ENCODE assay signal across 31 cellular contexts in the genomic region with DNA sequence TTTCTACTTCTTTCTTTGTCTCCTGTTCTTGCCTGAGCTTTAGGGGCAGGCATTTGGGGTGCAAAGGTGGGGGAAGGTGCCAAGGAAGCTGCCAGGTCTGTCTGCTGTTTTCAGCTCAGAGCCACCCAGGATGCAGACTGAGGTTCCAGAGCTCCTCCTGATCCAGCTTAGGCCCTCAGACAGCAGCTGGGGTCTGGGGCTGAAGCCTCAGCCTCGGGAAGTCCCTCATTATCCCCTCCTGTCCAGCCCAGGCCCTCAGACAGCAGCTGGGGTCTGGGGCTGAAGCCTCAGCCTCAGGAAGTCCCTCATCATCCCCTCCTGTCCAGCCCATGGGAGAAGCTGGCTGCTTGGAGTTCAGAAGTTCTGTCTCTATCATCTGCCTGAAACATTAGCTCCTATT.
"Had no signal": no experiment of that assay in that cellular context is flagged by ENCODE, and none has a peak within 500 bp of the region (broad histone marks: within the 10 kb centered on the region; RNA-seq: fewer than 3 reads in every experiment).

No MANE protein-coding gene starts in this region.

- H3K27ac Mint-ChIP-seq: activated CD4-positive, alpha-beta memory T cell treated with anti-CD3 and anti-CD28 coated beads for 36 hours; activated CD4-positive, alpha-beta T cell treated with anti-CD3 and anti-CD28 coated beads for 36 hours; activated CD4-positive, alpha-beta T cell treated with anti-CD3 and anti-CD28 coated beads, Interleukin-2, amount 10 ng/mL, durations not matched to agents 24 days and 14 days; activated CD8-positive, alpha-beta memory T cell treated with anti-CD3 and anti-CD28 coated beads, Interleukin-2, amount 10 ng/mL, durations not matched to agents 7 days and 5 days; activated CD8-positive, alpha-beta T cell treated with anti-CD3 and anti-CD28 coated beads, Interleukin-2, amount 10 ng/mL, durations not matched to agents 7 days and 5 days; activated naive CD4-positive, alpha-beta T cell treated with anti-CD3 and anti-CD28 coated beads for 36 hours; activated naive CD4-positive, alpha-beta T cell treated with anti-CD3 and anti-CD28 coated beads, Interleukin-2, amount 50 U/mL, for 24 hours; activated naive CD8-positive, alpha-beta T cell treated with anti-CD3 and anti-CD28 coated beads for 36 hours; activated naive CD8-positive, alpha-beta T cell treated with anti-CD3 and anti-CD28 coated beads, Interleukin-2, amount 50 U/mL, for 24 hours; activated T-helper 1 cell treated with anti-CD3 and anti-CD28 coated beads, Interleukin-12 subunit alpha, Interleukin-12 subunit beta, Interleukin-2, Interleukin-4 antibody, amounts not matched to agents 30 ng/mL and 10 ng/mL and 1 ng/mL, durations not matched to agents 14 hours and 24 hours and 36 hours; activated T-helper 2 cell treated with anti-CD3 and anti-CD28 coated beads, Interferon-gamma antibody, Interleukin-2, Interleukin-4, amounts not matched to agents 10 μg/mL and 5 μg/mL and 100 μg/mL, durations not matched to agents 14 hours and 24 hours and 36 hours; T-helper 17 cell; T-helper 2 cell treated with Interferon-gamma antibody and Interleukin-4, amounts not matched to agents 5 μg/mL and 100 μg/mL, for 36 hours had no signal

- H3K4me1 Mint-ChIP-seq: activated CD4-positive, alpha-beta T cell treated with anti-CD3 and anti-CD28 coated beads for 36 hours; activated CD4-positive, alpha-beta T cell treated with anti-CD3 and anti-CD28 coated beads, Interleukin-2, amount 10 ng/mL, durations not matched to agents 24 days and 14 days; activated CD8-positive, alpha-beta memory T cell treated with anti-CD3 and anti-CD28 coated beads, Interleukin-2, amount 10 ng/mL, durations not matched to agents 7 days and 5 days; activated naive CD4-positive, alpha-beta T cell treated with anti-CD3 and anti-CD28 coated beads, Interleukin-2, amount 50 U/mL, for 24 hours; activated naive CD8-positive, alpha-beta T cell treated with anti-CD3 and anti-CD28 coated beads for 36 hours; activated naive CD8-positive, alpha-beta T cell treated with anti-CD3 and anti-CD28 coated beads, Interleukin-2, amount 50 U/mL, for 24 hours; T-helper 17 cell had no signal

- DNase-seq: activated CD4-positive, alpha-beta memory T cell treated with anti-CD3 and anti-CD28 coated beads for 36 hours; activated CD4-positive, alpha-beta T cell treated with anti-CD3 and anti-CD28 coated beads for 36 hours; activated CD4-positive, alpha-beta T cell treated with anti-CD3 and anti-CD28 coated beads, Interleukin-2, amount 10 ng/mL, durations not matched to agents 24 days and 14 days; activated CD4-positive, CD25-positive, alpha-beta regulatory T cell; activated CD4-positive, CD25-positive, alpha-beta regulatory T cell treated with anti-CD3 and anti-CD28 coated beads, Interleukin-2, amount 50 U/mL, for 72 hours; activated CD8-positive, alpha-beta memory T cell treated with anti-CD3 and anti-CD28 coated beads, Interleukin-2, amount 10 ng/mL, durations not matched to agents 7 days and 5 days; activated CD8-positive, alpha-beta memory T cell treated with anti-CD3 and anti-CD28 coated beads, Interleukin-2, amount 50 U/mL, for 4 hours; activated CD8-positive, alpha-beta T cell treated with anti-CD3 and anti-CD28 coated beads, Interleukin-2, amount 10 ng/mL, durations not matched to agents 7 days and 5 days; activated effector memory CD4-positive, alpha-beta T cell treated with anti-CD3 and anti-CD28 coated beads, Interleukin-2, amount 50 U/mL, for 16 hours; activated naive CD4-positive, alpha-beta T cell treated with anti-CD3 and anti-CD28 coated beads for 36 hours; activated naive CD8-positive, alpha-beta T cell treated with anti-CD3 and anti-CD28 coated beads for 36 hours; activated naive CD8-positive, alpha-beta T cell treated with anti-CD3 and anti-CD28 coated beads, Interleukin-2, amount 50 U/mL, for 24 hours; activated T-cell treated with anti-CD3 and anti-CD28 coated beads, Interleukin-2, amount 50 U/mL, for 1 hour; activated T-cell treated with anti-CD3 and anti-CD28 coated beads, Interleukin-2, amount 50 U/mL, for 48 hours; amygdala; body of pancreas; caudate nucleus; colonic mucosa; effector CD8-positive, alpha-beta T cell; foreskin fibroblast; glutamatergic neuron; T-helper 1 cell; T-helper 17 cell; T1000 had no signal

- H3K27me3 ChIP-seq: body of pancreas, colonic mucosa had no signal

- H3K27ac ChIP-seq: adrenal gland, body of pancreas, colonic mucosa had no signal

- H3K4me3 ChIP-seq: adrenal gland, body of pancreas, colonic mucosa had no signal

- H3K36me3 ChIP-seq: adrenal gland, colonic mucosa had no signal

- H3K9me3 ChIP-seq: adrenal gland, body of pancreas, colonic mucosa had no signal

- H3K4me3 Mint-ChIP-seq: activated CD4-positive, alpha-beta memory T cell treated with anti-CD3 and anti-CD28 coated beads for 36 hours; activated CD4-positive, alpha-beta T cell treated with anti-CD3 and anti-CD28 coated beads for 36 hours; activated CD4-positive, alpha-beta T cell treated with anti-CD3 and anti-CD28 coated beads, Interleukin-2, amount 10 ng/mL, durations not matched to agents 24 days and 14 days; activated CD8-positive, alpha-beta memory T cell treated with anti-CD3 and anti-CD28 coated beads, Interleukin-2, amount 10 ng/mL, durations not matched to agents 7 days and 5 days; activated CD8-positive, alpha-beta T cell treated with anti-CD3 and anti-CD28 coated beads, Interleukin-2, amount 10 ng/mL, durations not matched to agents 7 days and 5 days; activated naive CD4-positive, alpha-beta T cell treated with anti-CD3 and anti-CD28 coated beads for 36 hours; activated naive CD4-positive, alpha-beta T cell treated with anti-CD3 and anti-CD28 coated beads, Interleukin-2, amount 50 U/mL, for 24 hours; activated naive CD8-positive, alpha-beta T cell treated with anti-CD3 and anti-CD28 coated beads for 36 hours; activated naive CD8-positive, alpha-beta T cell treated with anti-CD3 and anti-CD28 coated beads, Interleukin-2, amount 50 U/mL, for 24 hours; activated T-helper 1 cell treated with anti-CD3 and anti-CD28 coated beads, Interleukin-12 subunit alpha, Interleukin-12 subunit beta, Interleukin-2, Interleukin-4 antibody, amounts not matched to agents 30 ng/mL and 10 ng/mL and 1 ng/mL, durations not matched to agents 14 hours and 24 hours and 36 hours; endodermal cell; T-helper 17 cell; T-helper 2 cell treated with Interferon-gamma antibody and Interleukin-4, amounts not matched to agents 5 μg/mL and 100 μg/mL, for 36 hours had no signal

- ATAC-seq: activated CD4-positive, alpha-beta T cell treated with anti-CD3 and anti-CD28 coated beads for 36 hours; activated CD8-positive, alpha-beta memory T cell treated with anti-CD3 and anti-CD28 coated beads, Interleukin-2, amount 10 ng/mL, durations not matched to agents 7 days and 5 days; activated CD8-positive, alpha-beta T cell treated with anti-CD3 and anti-CD28 coated beads, Interleukin-2, amount 10 ng/mL, durations not matched to agents 7 days and 5 days; activated naive CD8-positive, alpha-beta T cell treated with anti-CD3 and anti-CD28 coated beads, Interleukin-2, amount 50 U/mL, for 24 hours; body of pancreas; esophagus mucosa; T-helper 17 cell had no signal

- H3K36me3 Mint-ChIP-seq: activated CD4-positive, alpha-beta memory T cell treated with anti-CD3 and anti-CD28 coated beads for 36 hours; activated CD8-positive, alpha-beta memory T cell treated with anti-CD3 and anti-CD28 coated beads, Interleukin-2, amount 10 ng/mL, durations not matched to agents 7 days and 5 days; activated naive CD4-positive, alpha-beta T cell treated with anti-CD3 and anti-CD28 coated beads, Interleukin-2, amount 50 U/mL, for 24 hours; activated naive CD8-positive, alpha-beta T cell treated with anti-CD3 and anti-CD28 coated beads for 36 hours had no signal

- H3K4me1 ChIP-seq: adrenal gland, body of pancreas, colonic mucosa had no signal

- H3K9me3 Mint-ChIP-seq: activated CD4-positive, alpha-beta memory T cell treated with anti-CD3 and anti-CD28 coated beads for 36 hours; activated CD4-positive, alpha-beta T cell treated with anti-CD3 and anti-CD28 coated beads, Interleukin-2, amount 10 ng/mL, durations not matched to agents 24 days and 14 days; activated naive CD4-positive, alpha-beta T cell treated with anti-CD3 and anti-CD28 coated beads for 36 hours; activated naive CD4-positive, alpha-beta T cell treated with anti-CD3 and anti-CD28 coated beads, Interleukin-2, amount 50 U/mL, for 24 hours; activated naive CD8-positive, alpha-beta T cell treated with anti-CD3 and anti-CD28 coated beads for 36 hours; activated naive CD8-positive, alpha-beta T cell treated with anti-CD3 and anti-CD28 coated beads, Interleukin-2, amount 50 U/mL, for 24 hours; activated T-helper 1 cell treated with anti-CD3 and anti-CD28 coated beads, Interleukin-12 subunit alpha, Interleukin-12 subunit beta, Interleukin-2, Interleukin-4 antibody, amounts not matched to agents 30 ng/mL and 10 ng/mL and 1 ng/mL, durations not matched to agents 14 hours and 24 hours and 36 hours; activated T-helper 2 cell treated with anti-CD3 and anti-CD28 coated beads, Interferon-gamma antibody, Interleukin-2, Interleukin-4, amounts not matched to agents 10 μg/mL and 5 μg/mL and 100 μg/mL, durations not matched to agents 14 hours and 24 hours and 36 hours; T-helper 2 cell treated with Interferon-gamma antibody and Interleukin-4, amounts not matched to agents 5 μg/mL and 100 μg/mL, for 36 hours had no signal
